1 cellular context compared by ENCODE assay signal in the genomic region with DNA sequence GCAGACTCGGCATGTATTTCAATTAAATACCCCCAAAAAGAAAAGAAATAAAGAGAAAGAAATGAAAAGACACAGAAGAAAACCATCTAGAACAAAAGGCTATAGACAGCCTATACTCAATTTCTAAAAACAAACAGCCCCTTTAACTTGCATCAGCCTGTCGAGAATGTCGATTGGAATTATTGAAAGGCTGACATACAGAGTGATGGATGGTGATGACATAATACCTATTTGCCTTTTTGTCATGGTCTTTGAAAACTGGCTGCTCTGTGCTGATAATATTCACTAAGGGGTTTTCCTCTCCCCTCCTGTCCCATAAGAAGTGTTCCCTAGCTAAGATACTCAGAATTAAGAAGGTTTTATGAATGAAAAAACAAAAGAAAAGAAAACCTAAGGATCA.
TF ChIP-seq lines count a peak whose summit lies in the region.

No MANE protein-coding gene starts in this region.

TF ChIP-seq in SK-N-SH treated with all-trans-retinoic acid at 6 μM for 48 hours, 23 proteins besides CTCF, POLR2A, EP300 and RAD21 (continued from another document):
- no peak for TF ChIP-seq BACH2 (CRISPR knock-in tag; IDR thresholded peaks at IDR 0.05; ENCODE audit: borderline replicate concordance)
- TF ChIP-seq ZFP3 (CRISPR knock-in tag; IDR thresholded peaks at IDR 0.05): no peak
- no peak for TF ChIP-seq RARB (CRISPR knock-in tag; IDR thresholded peaks at IDR 0.05)
- no peak for TF ChIP-seq ZC3H10 (CRISPR knock-in tag; IDR thresholded peaks at IDR 0.05)
- no peak for TF ChIP-seq ZNF70 (CRISPR knock-in tag; IDR thresholded peaks at IDR 0.05)
- TF ChIP-seq ARNTL (CRISPR knock-in tag; IDR thresholded peaks at IDR 0.05; ENCODE audit: borderline replicate concordance, low read depth): no peak
